Comparison of ENCODE assay signal across 1 cellular context in genomic region chr5:180790020-180790419, GRCh38.
TF ChIP-seq lines count a peak whose summit lies in the region.

No MANE protein-coding gene starts in this region.

TF ChIP-seq in GM12878, 131 proteins besides CTCF, POLR2A, EP300 and RAD21 (continued from another document):
- no peak for TF ChIP-seq E2F8 (IDR thresholded peaks at IDR 0.05; ENCODE audit: low read depth, partially characterized antibody)
- TF ChIP-seq ETV6 (conservative IDR thresholded peaks at IDR 0.05 in 1 of 2, IDR thresholded peaks at IDR 0.05 in 1 of 2; ENCODE audit: borderline replicate concordance in 1 of 2, low read depth in 1 of 2): no peak
- no peak for TF ChIP-seq KAT2A (conservative IDR thresholded peaks at IDR 0.05; ENCODE audit: control insufficient read depth, low read depth, low read length)
- TF ChIP-seq NR2C1 (IDR thresholded peaks at IDR 0.05): no peak
- TF ChIP-seq KLF5 (IDR thresholded peaks at IDR 0.05; ENCODE audit: partially characterized antibody): no peak
- no peak for TF ChIP-seq SIX5 (IDR thresholded peaks at IDR 0.05; ENCODE audit: low read depth, low read length, severe bottlenecking)
- TF ChIP-seq CBFB (IDR thresholded peaks at IDR 0.05; ENCODE audit: low read depth): no peak
- no peak for TF ChIP-seq BCLAF1 (IDR thresholded peaks at IDR 0.05)
- TF ChIP-seq SREBF1 (IDR thresholded peaks at IDR 0.05; ENCODE audit: low read length): no peak
